37 cellular contexts compared by ENCODE assay signal in genomic region chr12:107291018-107291417, GRCh38.
"Had no signal": no experiment of that assay in that cellular context is flagged by ENCODE, and none has a peak within 500 bp of the region (broad histone marks: within the 10 kb centered on the region; RNA-seq: fewer than 3 reads in every experiment).

No MANE protein-coding gene starts in this region.

- H3K36me3 ChIP-seq: adrenal gland, ascending aorta, brain microvascular endothelial cell, breast epithelium, cardiac muscle cell had no signal

- H3K27ac ChIP-seq: adrenal gland, ascending aorta, body of pancreas, brain microvascular endothelial cell, breast epithelium, cardiac muscle cell had no signal

- H3K27me3 ChIP-seq: adrenal gland, ascending aorta, body of pancreas, brain microvascular endothelial cell, breast epithelium, cardiac muscle cell had no signal

- H3K27me3 Mint-ChIP-seq: activated naive CD4-positive, alpha-beta T cell treated with anti-CD3 and anti-CD28 coated beads, Interleukin-2, amount 50 U/mL, for 24 hours; activated naive CD8-positive, alpha-beta T cell; activated naive CD8-positive, alpha-beta T cell treated with anti-CD3 and anti-CD28 coated beads for 36 hours; activated naive CD8-positive, alpha-beta T cell treated with anti-CD3 and anti-CD28 coated beads, Interleukin-2, amount 50 U/mL, for 24 hours; activated T-cell treated with anti-CD3 and anti-CD28 coated beads, Interleukin-2, amount 50 U/mL, for 24 hours; activated T-helper 17 cell treated with anti-CD3 and anti-CD28 coated beads, Interleukin-2, amount 50 U/mL, for 72 hours had no signal

- H3K27ac Mint-ChIP-seq: activated naive CD4-positive, alpha-beta T cell treated with anti-CD3 and anti-CD28 coated beads for 36 hours; activated naive CD4-positive, alpha-beta T cell treated with anti-CD3 and anti-CD28 coated beads, Interleukin-2, amount 10 ng/mL, durations not matched to agents 7 days and 5 days; activated naive CD4-positive, alpha-beta T cell treated with anti-CD3 and anti-CD28 coated beads, Interleukin-2, amount 50 U/mL, for 24 hours; activated naive CD4-positive, alpha-beta T cell treated with anti-CD3 and anti-CD28 coated beads, Interleukin-2, amount 50 U/mL, for 72 hours; activated naive CD8-positive, alpha-beta T cell; activated naive CD8-positive, alpha-beta T cell treated with anti-CD3 and anti-CD28 coated beads for 36 hours; activated naive CD8-positive, alpha-beta T cell treated with anti-CD3 and anti-CD28 coated beads, Interleukin-2, amount 10 ng/mL, durations not matched to agents 7 days and 5 days; activated naive CD8-positive, alpha-beta T cell treated with anti-CD3 and anti-CD28 coated beads, Interleukin-2, amount 50 U/mL, for 24 hours; activated T-cell treated with anti-CD3 and anti-CD28 coated beads, Interleukin-2, amount 50 U/mL, for 24 hours; activated T-cell treated with anti-CD3 and anti-CD28 coated beads, Interleukin-2, amount 50 U/mL, for 72 hours; activated T-helper 1 cell treated with anti-CD3 and anti-CD28 coated beads, Interleukin-12 subunit alpha, Interleukin-12 subunit beta, Interleukin-2, Interleukin-4 antibody, amounts not matched to agents 30 ng/mL and 10 ng/mL and 1 ng/mL, durations not matched to agents 14 hours and 24 hours and 36 hours; activated T-helper 17 cell treated with anti-CD3 and anti-CD28 coated beads, Interleukin-2, amount 50 U/mL, for 72 hours; activated T-helper 2 cell treated with anti-CD3 and anti-CD28 coated beads, Interferon-gamma antibody, Interleukin-2, Interleukin-4, amounts not matched to agents 10 μg/mL and 5 μg/mL and 100 μg/mL, durations not matched to agents 14 hours and 24 hours and 36 hours; brain had no signal

- H3K4me3 ChIP-seq: adrenal gland, ascending aorta, body of pancreas, breast epithelium, cardiac muscle cell had no signal

- H3K4me3 Mint-ChIP-seq: activated naive CD4-positive, alpha-beta T cell treated with anti-CD3 and anti-CD28 coated beads for 36 hours; activated naive CD4-positive, alpha-beta T cell treated with anti-CD3 and anti-CD28 coated beads, Interleukin-2, amount 10 ng/mL, durations not matched to agents 7 days and 5 days; activated naive CD4-positive, alpha-beta T cell treated with anti-CD3 and anti-CD28 coated beads, Interleukin-2, amount 50 U/mL, for 24 hours; activated naive CD8-positive, alpha-beta T cell; activated naive CD8-positive, alpha-beta T cell treated with anti-CD3 and anti-CD28 coated beads for 36 hours; activated naive CD8-positive, alpha-beta T cell treated with anti-CD3 and anti-CD28 coated beads, Interleukin-2, amount 10 ng/mL, durations not matched to agents 7 days and 5 days; activated naive CD8-positive, alpha-beta T cell treated with anti-CD3 and anti-CD28 coated beads, Interleukin-2, amount 50 U/mL, for 24 hours; activated T-cell treated with anti-CD3 and anti-CD28 coated beads, Interleukin-2, amount 50 U/mL, for 24 hours; activated T-cell treated with anti-CD3 and anti-CD28 coated beads, Interleukin-2, amount 50 U/mL, for 4 hours; activated T-cell treated with anti-CD3 and anti-CD28 coated beads, Interleukin-2, amount 50 U/mL, for 72 hours; activated T-helper 1 cell treated with anti-CD3 and anti-CD28 coated beads, Interleukin-12 subunit alpha, Interleukin-12 subunit beta, Interleukin-2, Interleukin-4 antibody, amounts not matched to agents 30 ng/mL and 10 ng/mL and 1 ng/mL, durations not matched to agents 14 hours and 24 hours and 36 hours; activated T-helper 17 cell treated with anti-CD3 and anti-CD28 coated beads, Interleukin-2, amount 50 U/mL, for 72 hours; brain; central memory CD8-positive, alpha-beta T cell had no signal

- DNase-seq: activated effector memory CD4-positive, alpha-beta T cell treated with anti-CD3 and anti-CD28 coated beads, Interleukin-2, amount 50 U/mL, for 16 hours; activated effector memory CD4-positive, alpha-beta T cell treated with Interleukin-2 at 50 U/mL for 16 hours; activated gamma-delta T cell; activated gamma-delta T cell treated with Interleukin-2 at 50 U/mL for 16 hours; activated naive CD4-positive, alpha-beta T cell; activated naive CD4-positive, alpha-beta T cell treated with anti-CD3 and anti-CD28 coated beads for 36 hours; activated naive CD4-positive, alpha-beta T cell treated with anti-CD3 and anti-CD28 coated beads, Interleukin-2, amount 10 ng/mL, durations not matched to agents 7 days and 5 days; activated naive CD4-positive, alpha-beta T cell treated with anti-CD3 and anti-CD28 coated beads, Interleukin-2, amount 50 U/mL, for 16 hours; activated naive CD4-positive, alpha-beta T cell treated with Interleukin-2 at 50 U/mL for 16 hours; activated naive CD8-positive, alpha-beta T cell treated with anti-CD3 and anti-CD28 coated beads for 36 hours; activated naive CD8-positive, alpha-beta T cell treated with anti-CD3 and anti-CD28 coated beads, Interleukin-2, amount 10 ng/mL, durations not matched to agents 7 days and 5 days; activated naive CD8-positive, alpha-beta T cell treated with anti-CD3 and anti-CD28 coated beads, Interleukin-2, amount 50 U/mL, for 24 hours; activated T-cell treated with anti-CD3 and anti-CD28 coated beads, Interleukin-2, amount 50 U/mL, for 1 hour; activated T-cell treated with anti-CD3 and anti-CD28 coated beads, Interleukin-2, amount 50 U/mL, for 24 hours; activated T-cell treated with anti-CD3 and anti-CD28 coated beads, Interleukin-2, amount 50 U/mL, for 4 hours; activated T-cell treated with anti-CD3 and anti-CD28 coated beads, Interleukin-2, amount 50 U/mL, for 48 hours; activated T-cell treated with anti-CD3 and anti-CD28 coated beads, Interleukin-2, amount 50 U/mL, for 72 hours; adrenal gland; amniotic stem cell; amygdala; aorta; body of pancreas; brain microvascular endothelial cell; caudate nucleus; central memory CD4-positive, alpha-beta T cell; cerebellar nuclear complex had no signal

- H3K4me1 ChIP-seq: adrenal gland, ascending aorta, body of pancreas, breast epithelium had no signal

- H3K9me3 Mint-ChIP-seq: activated naive CD4-positive, alpha-beta T cell treated with anti-CD3 and anti-CD28 coated beads for 36 hours; activated naive CD4-positive, alpha-beta T cell treated with anti-CD3 and anti-CD28 coated beads, Interleukin-2, amount 10 ng/mL, durations not matched to agents 7 days and 5 days; activated naive CD8-positive, alpha-beta T cell treated with anti-CD3 and anti-CD28 coated beads for 36 hours; activated naive CD8-positive, alpha-beta T cell treated with anti-CD3 and anti-CD28 coated beads, Interleukin-2, amount 10 ng/mL, durations not matched to agents 7 days and 5 days; activated naive CD8-positive, alpha-beta T cell treated with anti-CD3 and anti-CD28 coated beads, Interleukin-2, amount 50 U/mL, for 24 hours; activated T-cell treated with anti-CD3 and anti-CD28 coated beads, Interleukin-2, amount 50 U/mL, for 24 hours; activated T-cell treated with anti-CD3 and anti-CD28 coated beads, Interleukin-2, amount 50 U/mL, for 4 hours; activated T-helper 17 cell treated with anti-CD3 and anti-CD28 coated beads, Interleukin-2, amount 50 U/mL, for 72 hours; activated T-helper 2 cell treated with anti-CD3 and anti-CD28 coated beads, Interferon-gamma antibody, Interleukin-2, Interleukin-4, amounts not matched to agents 10 μg/mL and 5 μg/mL and 100 μg/mL, durations not matched to agents 14 hours and 24 hours and 36 hours; brain; central memory CD8-positive, alpha-beta T cell had no signal

- ATAC-seq: activated naive CD4-positive, alpha-beta T cell treated with anti-CD3 and anti-CD28 coated beads, Interleukin-2, amount 50 U/mL, for 72 hours; activated naive CD8-positive, alpha-beta T cell treated with anti-CD3 and anti-CD28 coated beads, Interleukin-2, amount 50 U/mL, for 24 hours; activated T-cell treated with anti-CD3 and anti-CD28 coated beads, Interleukin-2, amount 50 U/mL, for 4 hours; activated T-cell treated with anti-CD3 and anti-CD28 coated beads, Interleukin-2, amount 50 U/mL, for 72 hours; activated T-helper 17 cell treated with anti-CD3 and anti-CD28 coated beads, Interleukin-2, amount 50 U/mL, for 72 hours; body of pancreas had no signal

- H3K9me3 ChIP-seq: adrenal gland, ascending aorta, body of pancreas, breast epithelium had no signal

- H3K4me1 Mint-ChIP-seq: brain had no signal

- H3K36me3 Mint-ChIP-seq: activated naive CD4-positive, alpha-beta T cell treated with anti-CD3 and anti-CD28 coated beads, Interleukin-2, amount 10 ng/mL, durations not matched to agents 7 days and 5 days; activated naive CD4-positive, alpha-beta T cell treated with anti-CD3 and anti-CD28 coated beads, Interleukin-2, amount 50 U/mL, for 24 hours; activated naive CD4-positive, alpha-beta T cell treated with anti-CD3 and anti-CD28 coated beads, Interleukin-2, amount 50 U/mL, for 72 hours; activated naive CD8-positive, alpha-beta T cell; activated naive CD8-positive, alpha-beta T cell treated with anti-CD3 and anti-CD28 coated beads for 36 hours; activated naive CD8-positive, alpha-beta T cell treated with anti-CD3 and anti-CD28 coated beads, Interleukin-2, amount 10 ng/mL, durations not matched to agents 7 days and 5 days; brain had no signal
